Comparison of ENCODE assay signal across 8 cellular contexts in genomic region chr19:3035542-3036118, GRCh38. TPM values are rescaled to one million over a fixed set of nuclear protein-coding genes. Genes with fewer than 3 reads are reported as not detected.
DNase-seq lines count a peak whose midpoint lies in the region; ATAC-seq and TF ChIP-seq lines count a peak whose summit lies in the region.

No MANE protein-coding gene starts in this region.

- no peak for TF ChIP-seq CTCF in left lung (IDR thresholded peaks at IDR 0.05)

- H3K27me3 ChIP-seq in left lung: peaks cover 0 to 19% of the 10 kb centered on the region in 2 donors

- H3K4me1 ChIP-seq in left lung: peaks cover 8 to 21% of the 10 kb centered on the region in 2 donors

- intact Hi-C loops in left lung (cut with DNase I): no loop called here

- peak overlapping the region; percentile 90 for H3K27ac ChIP-seq in left lung

- H3K36me3 ChIP-seq in left lung: no peaks in the 10 kb centered on the region

- peak overlapping the region; percentile 50 to 51 for H3K4me3 ChIP-seq in left lung

- DNase-seq in C1 segment of cervical spinal cord (lab: John Stamatoyannopoulos, UW) (peak; percentile 78 to 98 (median 94)), NCI-H748 treated with DMSO at 0.1 percent for 48 hours (lab: John Stamatoyannopoulos, UW) (peak; percentile 89), dermis blood vessel endothelial cell (peak; percentile 100), left lung (peak; percentile 91 to 98)
- DNase-seq in activated CD4-positive, alpha-beta T cell treated with anti-CD3 and anti-CD28 coated beads, Interleukin-2, amount 50 U/mL, for 4 hours: peak; percentile 90 to 92
- DNase-seq in stimulated activated CD4-positive, alpha-beta T cell treated with anti-CD3 and anti-CD28 coated beads, Interleukin-2, amount 100 ng/mL, for 4 hours (ENCODE audit: low read depth): peak; percentile 94

- H3K9me3 ChIP-seq in left lung: no peaks in the 10 kb centered on the region

- ATAC-seq in GM19395 (IDR thresholded peaks at IDR 0.05; ENCODE audit: unreplicated experiment): peak; percentile 65
- peak; percentile 55 for ATAC-seq in HG03558 (IDR thresholded peaks at IDR 0.05; ENCODE audit: extremely low read depth, unreplicated experiment)
- peak; percentile 95 for ATAC-seq in left lung

RNA-seq across cellular contexts. Expression of gene TLE2, which starts 6.5 kb away (rescaled TPM):
- total RNA-seq in dermis blood vessel endothelial cell (21.8 and 25.7 TPM in 2 replicates), left lung (10 to 100 TPM; 35.2 to 70.5 TPM)

RNA-seq across cellular contexts. Expression of gene TLE5, which starts 26.7 kb away (rescaled TPM):
- total RNA-seq in dermis blood vessel endothelial cell (81.7 and 147 TPM in 2 replicates), left lung (100 to 1,000 TPM; 335 to 409 TPM)

RNA-seq across cellular contexts. Expression of gene TLE6, which starts 58.3 kb away (rescaled TPM):
- total RNA-seq in dermis blood vessel endothelial cell (2.0 and 2.7 TPM in 2 replicates), left lung (1 to 10 TPM; 3.3 to 6.9 TPM)

RNA-seq across cellular contexts. Expression of gene GNA11, which starts 58.5 kb away (rescaled TPM):
- total RNA-seq in dermis blood vessel endothelial cell (80.8 and 87.2 TPM in 2 replicates), left lung (10 to 100 TPM; 57.2 to 59.9 TPM)

Comparison
In these comparisons a context has a peak if more than half of its experiments do, and no peak if none do; other contexts are left out.
1. Peak in every context shown above with its lines: DNase-seq, ATAC-seq, H3K4me3 ChIP-seq and H3K27ac ChIP-seq.